In the genomic region with DNA sequence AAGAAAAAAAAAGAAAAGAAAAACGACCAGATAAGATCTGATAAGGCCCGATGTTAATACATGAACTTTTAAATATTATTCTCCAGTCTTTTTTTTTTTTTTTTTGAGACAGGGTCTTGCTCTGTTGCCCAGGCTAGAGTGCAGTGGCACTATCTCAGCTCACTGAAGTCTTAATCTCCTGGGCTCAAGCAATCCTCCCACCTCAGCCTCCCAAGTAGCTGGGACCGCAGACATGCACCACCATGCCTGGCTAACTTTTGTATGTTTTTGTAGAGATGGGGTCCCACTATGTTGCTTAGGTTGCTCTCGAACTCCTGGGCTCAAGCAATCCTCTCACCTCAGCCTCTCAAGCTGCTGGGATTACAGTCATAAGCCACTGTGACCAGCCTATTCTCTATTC, we compare ENCODE assay signal across 30 cellular contexts. TPM values are rescaled to one million over a fixed set of nuclear protein-coding genes. Genes with fewer than 3 reads are reported as not detected.
DNase-seq lines count a peak whose midpoint lies in the region; ATAC-seq, FAIRE-seq and TF ChIP-seq lines count a peak whose summit lies in the region.
"Had no signal": no experiment of that assay in that cellular context is flagged by ENCODE, and none has a peak within 500 bp of the region (broad histone marks: within the 10 kb centered on the region; RNA-seq: fewer than 3 reads in every experiment).

No MANE protein-coding gene starts in this region.

- FAIRE-seq in K562 (lab: Jason Lieb, UNC) (no peak), HepG2 (lab: Jason Lieb, UNC) (no peak)
- FAIRE-seq: A549, GM12878, GM12892, GM18507 had no signal

- no TSS peak for BruUV-seq in K562 (replicated peaks; lab: Mats Ljungman, UMichigan)
- no TSS peak for BruUV-seq in HepG2 (replicated peaks; lab: Mats Ljungman, UMichigan)

- H3K4me1 Mint-ChIP-seq in activated CD8-positive, alpha-beta T cell treated with anti-CD3 and anti-CD28 coated beads, Interleukin-2, amount 10 ng/mL, durations not matched to agents 7 days and 5 days (ENCODE audit: low read depth), result no peaks in the 10 kb centered on the region
- no peaks in the 10 kb centered on the region for H3K4me1 Mint-ChIP-seq in activated CD8-positive, alpha-beta T cell treated with anti-CD3 and anti-CD28 coated beads for 36 hours (ENCODE audit: low read depth)
- H3K4me1 Mint-ChIP-seq: CD14-positive monocyte; CD4-positive, alpha-beta memory T cell; CD4-positive, CD25-positive, alpha-beta regulatory T cell; CD8-positive, alpha-beta memory T cell had no signal

- H3K79me2 ChIP-seq in K562 (ENCODE audit: control insufficient read depth, insufficient read depth, low read length), result no peaks in the 10 kb centered on the region
- peaks cover 31% of the 10 kb centered on the region for H3K79me2 ChIP-seq in HepG2 (ENCODE audit: insufficient read depth, low read length)

- H3K4me3 ChIP-seq in K562 (no peak overlapping the region), HepG2 (replicated peaks in 1 of 3; ENCODE audit: insufficient read depth in 1 of 3, low read depth in 2 of 3, low read length in 3 of 3) (no peak overlapping the region), right lobe of liver (peak overlapping the region; percentile 55 to 94 (median 91))
- H3K4me3 ChIP-seq: A549, BLaER1, GM12878 had no signal

- intact Hi-C loops in activated CD8-positive, alpha-beta T cell treated with anti-CD3 and anti-CD28 coated beads for 36 hours (cut with micrococcal nuclease), result no loop called here
- intact Hi-C loops in K562 (cut with micrococcal nuclease), result no loop called here
- intact Hi-C loops in HepG2 (cut with micrococcal nuclease; ENCODE audit: unreplicated experiment), result no loop called here
- intact Hi-C loops in right lobe of liver (cut with DNase I), result no loop called here

- no peaks in the 10 kb centered on the region for H3K9me1 ChIP-seq in K562 (ENCODE audit: control insufficient read depth, insufficient read depth, low read length)

- no peak overlapping the region for H3K27ac ChIP-seq in K562 (ENCODE audit: extremely low read depth, low read depth, low read length)
- H3K27ac ChIP-seq in HepG2 (ENCODE audit: extremely low read length, insufficient read depth, low read length), result no peak overlapping the region
- H3K27ac ChIP-seq in right lobe of liver, result peak overlapping the region in 1 of 3 donors; percentile 95
- H3K27ac ChIP-seq: 22Rv1, A549, BLaER1 had no signal

- peak; percentile 8 for DNase-seq in activated CD8-positive, alpha-beta T cell treated with anti-CD3 and anti-CD28 coated beads, Interleukin-2, amount 10 ng/mL, durations not matched to agents 7 days and 5 days
- no peak for DNase-seq in activated CD8-positive, alpha-beta T cell treated with anti-CD3 and anti-CD28 coated beads for 36 hours
- DNase-seq in K562 (ENCODE audit: extremely low read depth in 1 of 4, low spot score in 3 of 4) (no peak), HepG2 (ENCODE audit: low spot score) (no peak), right lobe of liver (no peak), middle frontal gyrus (ENCODE audit: extremely low spot score, low spot score) (no peak), NCI-H1105 (lab: John Stamatoyannopoulos, UW) (no peak)
- DNase-seq: BE2C; C1 segment of cervical spinal cord; CD4-positive, alpha-beta memory T cell; CD4-positive, CD25-positive, alpha-beta regulatory T cell; CD8-positive, alpha-beta memory T cell; COR-L47; DMS 273 treated with DMSO at 0.1 percent for 48 hours; DMS153; DMS53; DMS79; DND-41; EL; GDM1 had no signal

- H3K9me3 Mint-ChIP-seq in activated CD8-positive, alpha-beta T cell treated with anti-CD3 and anti-CD28 coated beads, Interleukin-2, amount 10 ng/mL, durations not matched to agents 7 days and 5 days (ENCODE audit: insufficient read depth), result no peaks in the 10 kb centered on the region
- H3K9me3 Mint-ChIP-seq in activated CD8-positive, alpha-beta T cell treated with anti-CD3 and anti-CD28 coated beads for 36 hours, result no peaks in the 10 kb centered on the region
- H3K9me3 Mint-ChIP-seq: CD4-positive, CD25-positive, alpha-beta regulatory T cell; CD8-positive, alpha-beta memory T cell had no signal

- no peak for TF ChIP-seq CTCF in activated CD8-positive, alpha-beta T cell treated with anti-CD3 and anti-CD28 coated beads for 36 hours (IDR thresholded peaks at IDR 0.05)
- TF ChIP-seq CTCF in K562 (IDR thresholded peaks at IDR 0.05 in 2 of 3, conservative IDR thresholded peaks at IDR 0.05 in 1 of 3; ENCODE audit: insufficient read depth in 2 of 3, low read depth in 1 of 3, low read length in 3 of 3) (no peak), HepG2 (CRISPR knock-in tag; IDR thresholded peaks at IDR 0.05) (no peak), right lobe of liver (IDR thresholded peaks at IDR 0.05) (no peak)

- TF ChIP-seq RAD21 in K562 (CRISPR knock-in tag; conservative IDR thresholded peaks at IDR 0.05 in 1 of 2, IDR thresholded peaks at IDR 0.05 in 1 of 2) (no peak), HepG2 (CRISPR knock-in tag; IDR thresholded peaks at IDR 0.05) (no peak)

- TF ChIP-seq POLR2A in K562 (conservative IDR thresholded peaks at IDR 0.05) (no peak), HepG2 (IDR thresholded peaks at IDR 0.05; ENCODE audit: insufficient read depth in 1 of 2, low read depth in 2 of 2, low read length in 2 of 2) (no peak), right lobe of liver (IDR thresholded peaks at IDR 0.05) (no peak)

- H2AFZ ChIP-seq in K562 (ENCODE audit: low read depth, low read length) (no peak overlapping the region), HepG2 (ENCODE audit: low read length) (no peak overlapping the region)

- H3K27me3 ChIP-seq in K562 (ENCODE audit: control insufficient read depth in 2 of 2, insufficient read depth in 2 of 2, low read length in 2 of 2) (peaks cover 31 to 53% of the 10 kb centered on the region in 2 experiments), HepG2 (ENCODE audit: control insufficient read depth in 1 of 2, insufficient read depth in 2 of 2, low read length in 2 of 2) (no peaks in the 10 kb centered on the region), right lobe of liver (no peaks in the 10 kb centered on the region)
- H3K27me3 ChIP-seq: BE2C, BLaER1 had no signal

- H3K4me2 ChIP-seq in K562 (ENCODE audit: insufficient read depth, low read length), result no peak overlapping the region
- H3K4me2 ChIP-seq in HepG2 (ENCODE audit: low read depth, low read length), result peak overlapping the region; percentile 89
- H3K4me2 ChIP-seq: A549, BLaER1 had no signal

- H3K4me1 ChIP-seq in K562 (replicated peaks in 1 of 2; ENCODE audit: control insufficient read depth in 2 of 2, insufficient read depth in 2 of 2, low read length in 2 of 2), result peaks cover 2 to 11% of the 10 kb centered on the region in 2 experiments; a peak in 3 of 5 replicates
- H3K4me1 ChIP-seq in HepG2 (ENCODE audit: insufficient read depth, low read length), result peaks cover 40% of the 10 kb centered on the region
- peaks cover 0 to 18% (median 6%) of the 10 kb centered on the region in 4 donors for H3K4me1 ChIP-seq in right lobe of liver
- H3K4me1 ChIP-seq: A549, BLaER1 had no signal

- H4K20me1 ChIP-seq in K562 (replicated peaks; ENCODE audit: control insufficient read depth, insufficient read depth, low read length) (no peaks in the 10 kb centered on the region), HepG2 (ENCODE audit: insufficient read depth, low read length) (no peaks in the 10 kb centered on the region)
- H4K20me1 ChIP-seq: BLaER1 had no signal

- H3K9ac ChIP-seq in K562 (ENCODE audit: insufficient read depth in 1 of 2, low read depth in 2 of 2, low read length in 2 of 2) (no peak overlapping the region), HepG2 (ENCODE audit: insufficient read depth, low read depth, low read length) (peak overlapping the region; percentile 79; the same call in 1 of the 2 replicates)
- H3K9ac ChIP-seq: BLaER1 had no signal

- H3K36me3 Mint-ChIP-seq in activated CD8-positive, alpha-beta T cell treated with anti-CD3 and anti-CD28 coated beads, Interleukin-2, amount 10 ng/mL, durations not matched to agents 7 days and 5 days (ENCODE audit: low read depth), result no peaks in the 10 kb centered on the region
- no peaks in the 10 kb centered on the region for H3K36me3 Mint-ChIP-seq in activated CD8-positive, alpha-beta T cell treated with anti-CD3 and anti-CD28 coated beads for 36 hours (ENCODE audit: low read depth)
- H3K36me3 Mint-ChIP-seq: CD14-positive monocyte; CD4-positive, alpha-beta memory T cell; CD4-positive, CD25-positive, alpha-beta regulatory T cell; CD8-positive, alpha-beta memory T cell had no signal

- in situ Hi-C loops in K562 (cut with MboI) (no loop called here), HepG2 (cut with HindIII; ENCODE audit: extremely low pct_ligation_motif_present, low pct_unique_long_range_greater_than_20kb) (no loop called here)

- no peak for ATAC-seq in activated CD8-positive, alpha-beta T cell treated with anti-CD3 and anti-CD28 coated beads, Interleukin-2, amount 10 ng/mL, durations not matched to agents 7 days and 5 days
- no peak for ATAC-seq in activated CD8-positive, alpha-beta T cell treated with anti-CD3 and anti-CD28 coated beads for 36 hours
- ATAC-seq in K562 (no peak), HepG2 (no peak), right lobe of liver (no peak)
- ATAC-seq: GM12878 had no signal

- 10% methylated on average over 4 of the region's 4 CpGs for WGBS in K562 (ENCODE audit: insufficient coverage, low coverage, missing lambda C conversion rate)
- WGBS in HepG2 (ENCODE audit: low lambda C conversion rate), result 83% methylated on average over 4 of the region's 4 CpGs
- 28% methylated on average over 3 of the region's 4 CpGs for WGBS in right lobe of liver (ENCODE audit: insufficient coverage, low coverage, low lambda C conversion rate, missing lambda C conversion rate)

- no peaks in the 10 kb centered on the region for H3K9me3 ChIP-seq in K562 (replicated peaks; ENCODE audit: control insufficient read depth, insufficient read depth, low read depth, low read length)
- H3K9me3 ChIP-seq in HepG2 (ENCODE audit: low read length), result no peaks in the 10 kb centered on the region
- no peaks in the 10 kb centered on the region for H3K9me3 ChIP-seq in right lobe of liver
- H3K9me3 ChIP-seq: A549, BE2C, BLaER1 had no signal

- H3K27ac Mint-ChIP-seq in activated CD8-positive, alpha-beta T cell treated with anti-CD3 and anti-CD28 coated beads, Interleukin-2, amount 10 ng/mL, durations not matched to agents 7 days and 5 days, result no peak overlapping the region
- H3K27ac Mint-ChIP-seq in activated CD8-positive, alpha-beta T cell treated with anti-CD3 and anti-CD28 coated beads for 36 hours, result no peak overlapping the region
- H3K27ac Mint-ChIP-seq: CD14-positive monocyte; CD4-positive, alpha-beta memory T cell; CD4-positive, CD25-positive, alpha-beta regulatory T cell; CD8-positive, alpha-beta memory T cell had no signal

- POLR2A ChIA-PET in activated CD8-positive, alpha-beta T cell treated with anti-CD3 and anti-CD28 coated beads, Interleukin-2, amount 10 ng/mL, durations not matched to agents 7 days and 5 days (lab: Charles Lee), result no interaction called here
- POLR2A ChIA-PET in activated CD8-positive, alpha-beta T cell treated with anti-CD3 and anti-CD28 coated beads for 36 hours (lab: Charles Lee), result no interaction called here
- POLR2A ChIA-PET in K562 (lab: Yijun Ruan, JAX), result interaction anchor here (0.7 to 2.1 kb wide), 3 partner anchors 9 to 48 kb away, joined by 3 to 6 read pairs (median 3); no protein-coding TSS in a partner anchor
- POLR2A ChIA-PET in HepG2 (lab: Yijun Ruan, JAX), result interaction anchor here (1.0 kb wide), 1 partner anchor 12 kb away, joined by 3 read pairs; no protein-coding TSS in a partner anchor

- TF ChIP-seq EP300 in K562 (IDR thresholded peaks at IDR 0.05; ENCODE audit: low read length) (no peak), HepG2 (IDR thresholded peaks at IDR 0.05; ENCODE audit: low read depth in 2 of 2, low read length in 2 of 2) (no peak), HepG2 (CRISPR knock-in tag; IDR thresholded peaks at IDR 0.05; ENCODE audit: borderline replicate concordance) (no peak)

- CTCF ChIA-PET in activated CD8-positive, alpha-beta T cell treated with anti-CD3 and anti-CD28 coated beads, Interleukin-2, amount 10 ng/mL, durations not matched to agents 7 days and 5 days (lab: Charles Lee), result no interaction called here
- CTCF ChIA-PET in activated CD8-positive, alpha-beta T cell treated with anti-CD3 and anti-CD28 coated beads for 36 hours (lab: Charles Lee), result no interaction called here
- CTCF ChIA-PET in K562 (lab: Yijun Ruan, JAX; ENCODE audit: low intra/inter-chr PET ratio) (no interaction called here), HepG2 (lab: Yijun Ruan, JAX; ENCODE audit: low intra/inter-chr PET ratio, low total read pairs) (no interaction called here)

- H3K4me3 Mint-ChIP-seq in activated CD8-positive, alpha-beta T cell treated with anti-CD3 and anti-CD28 coated beads, Interleukin-2, amount 10 ng/mL, durations not matched to agents 7 days and 5 days, result no peak overlapping the region
- H3K4me3 Mint-ChIP-seq in activated CD8-positive, alpha-beta T cell treated with anti-CD3 and anti-CD28 coated beads for 36 hours, result no peak overlapping the region
- H3K4me3 Mint-ChIP-seq: CD14-positive monocyte; CD4-positive, alpha-beta memory T cell; CD4-positive, CD25-positive, alpha-beta regulatory T cell; CD8-positive, alpha-beta memory T cell had no signal

- H3K36me3 ChIP-seq in K562 (ENCODE audit: control insufficient read depth, insufficient read depth, low read length) (no peaks in the 10 kb centered on the region), HepG2 (replicated peaks in 1 of 2; ENCODE audit: control insufficient read depth in 1 of 2, insufficient read depth in 2 of 2, low read length in 2 of 2) (peaks cover 2 to 25% of the 10 kb centered on the region in 2 experiments; a peak in 4 of 5 replicates), right lobe of liver (peaks cover 0 to 4% (median 0%) of the 10 kb centered on the region in 4 donors)
- H3K36me3 ChIP-seq: BE2C, BLaER1 had no signal

- peaks cover 21% of the 10 kb centered on the region for H3K27me3 Mint-ChIP-seq in activated CD8-positive, alpha-beta T cell treated with anti-CD3 and anti-CD28 coated beads, Interleukin-2, amount 10 ng/mL, durations not matched to agents 7 days and 5 days (ENCODE audit: low read depth)
- no peaks in the 10 kb centered on the region for H3K27me3 Mint-ChIP-seq in activated CD8-positive, alpha-beta T cell treated with anti-CD3 and anti-CD28 coated beads for 36 hours

RNA-seq across cellular contexts. Expression of a gene that starts 1.6 kb away (rescaled TPM):
- not detected for total RNA-seq in activated CD8-positive, alpha-beta T cell treated with anti-CD3 and anti-CD28 coated beads, Interleukin-2, amount 10 ng/mL, durations not matched to agents 7 days and 5 days
- not detected for total RNA-seq in activated CD8-positive, alpha-beta T cell treated with anti-CD3 and anti-CD28 coated beads for 36 hours
- not detected in 2 replicates for total RNA-seq in K562 (2011; cell fraction: chromatin; rRNA removed; ENCODE audit: low replicate concordance)
- total RNA-seq in K562 (2011; cell fraction: nucleolus; rRNA removed), result not detected in 2 replicates
- total RNA-seq in K562 (2011; cell fraction: nucleoplasm; rRNA removed), result not detected in 2 replicates
- total RNA-seq in K562 (2014; rRNA removed) (not detected in 2 replicates), K562 (2014; rRNA removed; fragmentation: Illumina TruSeq; extraction: Trizol) (not detected in 2 replicates), K562 (2015; rRNA removed; fragmentation: Illumina TruSeq; extraction: Trizol) (not detected in 2 replicates), K562 (2021) (not detected in 2 replicates), HepG2 (2016; rRNA removed; fragmentation: Illumina TruSeq; extraction: Trizol) (5.8 and 15.1 TPM in 2 replicates), right lobe of liver (10 to 100 TPM; 15.3 to 63.5 (median 35.4) TPM)
- polyA plus RNA-seq in K562 (2011; rRNA removed) (not detected in 2 replicates), K562 (2014; fragmentation: Illumina TruSeq; extraction: Trizol) (not detected in 2 replicates), K562 (2014; fragmentation: Nextera tagmentation; extraction: Ambion mirVana) (under 1 TPM; 0.01 TPM), K562 (2014; rRNA removed) (not detected in 2 replicates), HepG2 (2011; rRNA removed) (38.8 and 39.0 TPM in 2 replicates)
- not detected in 2 replicates for polyA plus RNA-seq in K562 (2011; cell fraction: cytosol; rRNA removed)
- polyA plus RNA-seq in K562 (2011; cell fraction: nucleus; rRNA removed), result not detected in 2 replicates
- polyA plus RNA-seq in K562 (2012), result 0.03 and 0.05 TPM in 2 replicates
- not detected in 2 replicates for polyA minus RNA-seq in K562 (2011; rRNA and poly(A)+ RNA removed)
- not detected in 2 replicates for polyA minus RNA-seq in K562 (2011; cell fraction: cytosol; rRNA and poly(A)+ RNA removed)
- not detected in 2 replicates for polyA minus RNA-seq in K562 (2011; cell fraction: nucleus; rRNA and poly(A)+ RNA removed)
- total RNA-seq in HepG2 (2016; cell fraction: cytosol; rRNA removed; fragmentation: Illumina TruSeq; extraction: Trizol; ENCODE audit: low read depth), result 5.3 and 5.7 TPM in 2 replicates
- 5.6 and 16.0 TPM in 2 replicates for total RNA-seq in HepG2 (2016; cell fraction: insoluble cytoplasmic fraction; rRNA removed; fragmentation: Illumina TruSeq; extraction: Trizol)
- total RNA-seq in HepG2 (2016; cell fraction: membrane; rRNA removed; fragmentation: Illumina TruSeq; extraction: Trizol), result 7.7 and 8.7 TPM in 2 replicates
- 23.5 and 27.9 TPM in 2 replicates for total RNA-seq in HepG2 (2016; cell fraction: nucleus; rRNA removed; fragmentation: Illumina TruSeq; extraction: Trizol)
- 12.7 and 15.4 TPM in 2 replicates for polyA plus RNA-seq in HepG2 (2011; cell fraction: cytosol; rRNA removed)
- polyA plus RNA-seq in HepG2 (2011; cell fraction: nucleus; rRNA removed), result 217 and 232 TPM in 2 replicates
- polyA plus RNA-seq in HepG2 (2012), result 20.2 and 28.6 TPM in 2 replicates
- polyA plus RNA-seq in HepG2 (2016; cell fraction: cytosol; fragmentation: Illumina TruSeq; extraction: Trizol; ENCODE audit: low read depth), result 3.8 and 4.6 TPM in 2 replicates
- polyA plus RNA-seq in HepG2 (2016; cell fraction: insoluble cytoplasmic fraction; fragmentation: Illumina TruSeq; extraction: Trizol; ENCODE audit: low read depth), result 5.9 and 6.3 TPM in 2 replicates
- polyA plus RNA-seq in HepG2 (2016; cell fraction: membrane; fragmentation: Illumina TruSeq; extraction: Trizol; ENCODE audit: low read depth), result 6.7 and 6.8 TPM in 2 replicates
- 70.1 and 70.4 TPM in 2 replicates for polyA plus RNA-seq in HepG2 (2016; cell fraction: nucleus; fragmentation: Illumina TruSeq; extraction: Trizol; ENCODE audit: insufficient read depth, low read depth)
- 18.3 TPM in 1 of 2 replicates, not detected in the other for polyA minus RNA-seq in HepG2 (2011; rRNA and poly(A)+ RNA removed; ENCODE audit: low replicate concordance)
- 3.8 and 5.0 TPM in 2 replicates for polyA minus RNA-seq in HepG2 (2011; cell fraction: cytosol; rRNA and poly(A)+ RNA removed)
- 34.4 and 34.7 TPM in 2 replicates for polyA minus RNA-seq in HepG2 (2011; cell fraction: nucleus; rRNA and poly(A)+ RNA removed)
- total RNA-seq: A172; CD4-positive, alpha-beta memory T cell; CD4-positive, CD25-positive, alpha-beta regulatory T cell; CD8-positive, alpha-beta memory T cell; Daoy; G401; GM12878 had no signal
- polyA plus RNA-seq: A549; CD14-positive monocyte; CD4-positive, alpha-beta memory T cell; CD4-positive, CD25-positive, alpha-beta regulatory T cell; CD8-positive, alpha-beta memory T cell; GM12878 had no signal

RNA-seq across cellular contexts. Expression of a gene that starts 1.7 kb away (rescaled TPM):
- total RNA-seq in activated CD8-positive, alpha-beta T cell treated with anti-CD3 and anti-CD28 coated beads, Interleukin-2, amount 10 ng/mL, durations not matched to agents 7 days and 5 days, result not detected
- not detected for total RNA-seq in activated CD8-positive, alpha-beta T cell treated with anti-CD3 and anti-CD28 coated beads for 36 hours
- not detected in 2 replicates for total RNA-seq in K562 (2011; cell fraction: chromatin; rRNA removed; ENCODE audit: low replicate concordance)
- total RNA-seq in K562 (2011; cell fraction: nucleolus; rRNA removed), result not detected in 2 replicates
- total RNA-seq in K562 (2011; cell fraction: nucleoplasm; rRNA removed), result not detected in 2 replicates
- total RNA-seq in K562 (2014; rRNA removed), result not detected in 2 replicates
- total RNA-seq in K562 (2014; rRNA removed; fragmentation: Illumina TruSeq; extraction: Trizol), result not detected in 2 replicates
- total RNA-seq in K562 (2015; rRNA removed; fragmentation: Illumina TruSeq; extraction: Trizol), result not detected in 2 replicates
- total RNA-seq in K562 (2021), result not detected in 2 replicates
- polyA plus RNA-seq in K562 (2011; rRNA removed), result not detected in 2 replicates
- polyA plus RNA-seq in K562 (2011; cell fraction: cytosol; rRNA removed), result not detected in 2 replicates
- polyA plus RNA-seq in K562 (2011; cell fraction: nucleus; rRNA removed), result not detected in 2 replicates
- polyA plus RNA-seq in K562 (2012), result 0.01 TPM in 1 of 2 replicates, not detected in the other
- polyA plus RNA-seq in K562 (2014; fragmentation: Illumina TruSeq; extraction: Trizol), result not detected in 2 replicates
- not detected for polyA plus RNA-seq in K562 (2014; fragmentation: Nextera tagmentation; extraction: Ambion mirVana)
- polyA plus RNA-seq in K562 (2014; rRNA removed), result not detected in 2 replicates
- not detected in 2 replicates for polyA minus RNA-seq in K562 (2011; rRNA and poly(A)+ RNA removed)
- polyA minus RNA-seq in K562 (2011; cell fraction: cytosol; rRNA and poly(A)+ RNA removed), result not detected in 2 replicates
- not detected in 2 replicates for polyA minus RNA-seq in K562 (2011; cell fraction: nucleus; rRNA and poly(A)+ RNA removed)
- total RNA-seq in HepG2 (2016; rRNA removed; fragmentation: Illumina TruSeq; extraction: Trizol), result 6.8 and 8.8 TPM in 2 replicates
- 0.88 and 1.2 TPM in 2 replicates for total RNA-seq in HepG2 (2016; cell fraction: cytosol; rRNA removed; fragmentation: Illumina TruSeq; extraction: Trizol; ENCODE audit: low read depth)
- total RNA-seq in HepG2 (2016; cell fraction: insoluble cytoplasmic fraction; rRNA removed; fragmentation: Illumina TruSeq; extraction: Trizol), result 6.9 and 9.5 TPM in 2 replicates
- total RNA-seq in HepG2 (2016; cell fraction: membrane; rRNA removed; fragmentation: Illumina TruSeq; extraction: Trizol), result 4.1 and 4.5 TPM in 2 replicates
- total RNA-seq in HepG2 (2016; cell fraction: nucleus; rRNA removed; fragmentation: Illumina TruSeq; extraction: Trizol), result 14.4 and 15.5 TPM in 2 replicates
- 8.1 and 10.0 TPM in 2 replicates for polyA plus RNA-seq in HepG2 (2011; rRNA removed)
- polyA plus RNA-seq in HepG2 (2011; cell fraction: cytosol; rRNA removed), result 6.5 and 7.5 TPM in 2 replicates
- 18.9 and 20.1 TPM in 2 replicates for polyA plus RNA-seq in HepG2 (2011; cell fraction: nucleus; rRNA removed)
- polyA plus RNA-seq in HepG2 (2012), result 8.7 and 11.5 TPM in 2 replicates
- polyA plus RNA-seq in HepG2 (2016; cell fraction: cytosol; fragmentation: Illumina TruSeq; extraction: Trizol; ENCODE audit: low read depth), result 1.5 and 1.8 TPM in 2 replicates
- polyA plus RNA-seq in HepG2 (2016; cell fraction: insoluble cytoplasmic fraction; fragmentation: Illumina TruSeq; extraction: Trizol; ENCODE audit: low read depth), result 6.3 and 8.4 TPM in 2 replicates
- 2.7 and 2.9 TPM in 2 replicates for polyA plus RNA-seq in HepG2 (2016; cell fraction: membrane; fragmentation: Illumina TruSeq; extraction: Trizol; ENCODE audit: low read depth)
- 23.7 and 27.2 TPM in 2 replicates for polyA plus RNA-seq in HepG2 (2016; cell fraction: nucleus; fragmentation: Illumina TruSeq; extraction: Trizol; ENCODE audit: insufficient read depth, low read depth)
- polyA minus RNA-seq in HepG2 (2011; rRNA and poly(A)+ RNA removed; ENCODE audit: low replicate concordance), result 0.05 and 27.2 TPM in 2 replicates
- 6.4 and 6.6 TPM in 2 replicates for polyA minus RNA-seq in HepG2 (2011; cell fraction: cytosol; rRNA and poly(A)+ RNA removed)
- polyA minus RNA-seq in HepG2 (2011; cell fraction: nucleus; rRNA and poly(A)+ RNA removed), result 12.2 and 14.0 TPM in 2 replicates
- 100 to 1,000 TPM in 1 of 6 experiments, 10 to 100 TPM in 5; 30.1 to 116 (median 49.0) TPM for total RNA-seq in right lobe of liver
- total RNA-seq: A172; CD4-positive, alpha-beta memory T cell; CD4-positive, CD25-positive, alpha-beta regulatory T cell; CD8-positive, alpha-beta memory T cell; Daoy; G401; GM12878 had no signal
- polyA plus RNA-seq: A549; CD14-positive monocyte; CD8-positive, alpha-beta memory T cell; GM12878 had no signal

Comparison
In these comparisons a context has a peak if more than half of its experiments do, and no peak if none do; other contexts are left out.
1. H3K4me3 ChIP-seq: peak in right lobe of liver (3 of 3); none in K562 (single experiment) and HepG2 (0 of 3).
2. RNA of a gene that starts 1.6 kb away (total RNA-seq): 15.3 to 63.5 TPM in right lobe of liver and 5.3 to 27.9 TPM in HepG2; not detected in activated CD8-positive, alpha-beta T cell treated with anti-CD3 and anti-CD28 coated beads, Interleukin-2, amount 10 ng/mL, durations not matched to agents 7 days and 5 days, not detected in activated CD8-positive, alpha-beta T cell treated with anti-CD3 and anti-CD28 coated beads for 36 hours and not detected in K562; every median in the first group is over 4 times any median in the second.
3. POLR2A ChIA-PET loops: an anchor here in K562 (0.7 to 2.1 kb wide) and HepG2 (1.0 kb wide); none called in activated CD8-positive, alpha-beta T cell treated with anti-CD3 and anti-CD28 coated beads, Interleukin-2, amount 10 ng/mL, durations not matched to agents 7 days and 5 days and activated CD8-positive, alpha-beta T cell treated with anti-CD3 and anti-CD28 coated beads for 36 hours.